19 cellular contexts compared by ENCODE assay signal in the genomic region with DNA sequence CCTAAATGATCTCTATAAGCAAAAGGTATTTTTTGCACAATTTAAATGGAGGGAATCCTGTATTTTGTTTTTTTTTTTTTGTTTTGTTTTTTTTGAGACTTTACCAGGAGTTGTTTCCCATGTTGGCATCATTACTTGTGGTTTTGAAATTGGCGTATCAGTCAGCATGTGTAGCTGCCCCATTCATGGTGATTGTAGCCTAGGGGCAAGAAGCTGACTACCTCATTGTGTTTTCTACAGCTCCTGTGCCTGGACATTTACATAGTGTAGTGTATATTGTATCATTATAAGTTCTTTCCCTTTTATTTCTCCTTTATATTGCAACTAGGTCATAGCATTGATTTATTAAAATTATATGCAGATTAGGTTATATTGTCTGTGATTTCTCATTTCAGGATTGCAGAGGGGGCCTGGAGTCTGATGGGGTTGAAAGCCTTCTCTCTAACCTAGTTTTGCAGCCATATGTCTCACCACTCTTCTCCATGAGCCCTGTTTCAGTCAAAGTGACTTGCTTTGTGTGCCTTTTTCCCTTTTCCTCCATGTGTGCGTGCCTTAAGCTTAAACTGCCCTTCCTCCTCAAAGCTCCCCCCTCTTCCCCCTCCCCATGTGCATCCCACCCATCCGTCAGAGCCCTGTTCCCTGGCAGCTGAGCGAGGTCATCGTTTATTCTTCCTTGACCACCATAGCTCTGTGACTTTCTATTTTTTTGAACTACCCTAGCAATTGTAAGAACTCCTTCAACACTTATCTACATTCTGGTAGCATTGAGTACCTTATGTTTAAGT. TPM values are rescaled to one million over a fixed set of nuclear protein-coding genes. Genes with fewer than 3 reads are reported as not detected.
DNase-seq lines count a peak whose midpoint lies in the region; ATAC-seq and TF ChIP-seq lines count a peak whose summit lies in the region.
"Had no signal": no experiment of that assay in that cellular context is flagged by ENCODE, and none has a peak within 500 bp of the region (broad histone marks: within the 10 kb centered on the region; RNA-seq: fewer than 3 reads in every experiment).

No MANE protein-coding gene starts in this region.

- CTCF ChIA-PET in mammary epithelial cell (lab: Charles Lee; ENCODE audit: low non-redundant PET) (interaction anchor here (0.5 kb wide), 1 partner anchor 60 kb away, joined by 3 read pairs; no protein-coding TSS in a partner anchor), OCI-LY7 (lab: Charles Lee; ENCODE audit: unreplicated experiment) (no interaction called here)

- H4K20me1 ChIP-seq in mammary epithelial cell (ENCODE audit: insufficient read depth, low read length) (no peaks in the 10 kb centered on the region), OCI-LY7 (ENCODE audit: insufficient read depth, low read length) (no peaks in the 10 kb centered on the region)

- no peak overlapping the region for H3K4me3 ChIP-seq in mammary epithelial cell (replicated peaks in 1 of 3; ENCODE audit: insufficient read depth in 1 of 3, low read depth in 2 of 3, low read length in 3 of 3)
- no peak overlapping the region for H3K4me3 ChIP-seq in mesodermal cell (ENCODE audit: extremely low read depth, insufficient read depth, low read length, poor library complexity, severe bottlenecking)
- H3K4me3 ChIP-seq in OCI-LY7 (ENCODE audit: low read depth, low read length, poor library complexity, severe bottlenecking) = no peak overlapping the region
- H3K4me3 ChIP-seq: sigmoid colon, uterus had no signal

- H3K4me2 ChIP-seq in mammary epithelial cell (ENCODE audit: insufficient read depth, low read depth, low read length) (no peak overlapping the region), OCI-LY7 (ENCODE audit: low read length) (no peak overlapping the region)

- H2AFZ ChIP-seq in mammary epithelial cell (ENCODE audit: low read depth, low read length) (no peak overlapping the region), OCI-LY7 (ENCODE audit: low read length) (no peak overlapping the region)

- no peaks in the 10 kb centered on the region for H3K9me3 ChIP-seq in mammary epithelial cell (replicated peaks; ENCODE audit: insufficient read depth, low read length)
- no peaks in the 10 kb centered on the region for H3K9me3 ChIP-seq in mesodermal cell (ENCODE audit: control insufficient read depth, low read length)
- no peaks in the 10 kb centered on the region for H3K9me3 ChIP-seq in OCI-LY7 (ENCODE audit: low read length)
- H3K9me3 ChIP-seq: sigmoid colon had no signal

- BruUV-seq in mammary epithelial cell (replicated peaks; lab: Mats Ljungman, UMichigan) = no TSS peak
- no TSS peak for BruUV-seq in OCI-LY7 (replicated peaks; lab: Mats Ljungman, UMichigan)

- no peaks in the 10 kb centered on the region for H3K36me3 ChIP-seq in mammary epithelial cell (ENCODE audit: insufficient read depth, low read length)
- H3K36me3 ChIP-seq in mesodermal cell (ENCODE audit: control insufficient read depth, insufficient read depth, low read length) = peaks cover 17% of the 10 kb centered on the region
- no peaks in the 10 kb centered on the region for H3K36me3 ChIP-seq in OCI-LY7 (ENCODE audit: insufficient read depth, low read length)
- H3K36me3 ChIP-seq: sigmoid colon, uterus had no signal

- no peak for ATAC-seq in GM21526 (IDR thresholded peaks at IDR 0.05; ENCODE audit: low FRiP score, unreplicated experiment)

- no peak overlapping the region for H3K9ac ChIP-seq in mammary epithelial cell (ENCODE audit: insufficient read depth, low read length)

- no peak overlapping the region for H3K27ac ChIP-seq in mammary epithelial cell (ENCODE audit: insufficient read depth, low read depth, low read length)
- H3K27ac ChIP-seq in mesodermal cell (ENCODE audit: low read depth, low read length, severe bottlenecking) = peak overlapping the region; percentile 75
- H3K27ac ChIP-seq in OCI-LY7 (ENCODE audit: low read depth, low read length, poor library complexity, severe bottlenecking) = no peak overlapping the region
- H3K27ac ChIP-seq: uterus had no signal

- intact Hi-C loops in mammary epithelial cell (cut with micrococcal nuclease) = loop anchor here (5.0 kb wide), 1 partner anchor 86 kb away; no protein-coding TSS in a partner anchor
- intact Hi-C loops in OCI-LY7 (cut with micrococcal nuclease; ENCODE audit: unreplicated experiment) = no loop called here

- in situ Hi-C loops in mammary epithelial cell (cut with MboI; ENCODE audit: low sequenced_read_pairs in 2 of 2) = no loop called here

- no peaks in the 10 kb centered on the region for H3K9me2 ChIP-seq in OCI-LY7 (ENCODE audit: insufficient read depth, low read length)

- peak; percentile 84 for DNase-seq in EL
- peak; percentile 80 for DNase-seq in NCI-H1048 (lab: John Stamatoyannopoulos, UW)
- peak; percentile 90 for DNase-seq in mammary epithelial cell
- DNase-seq in NCI-H187 treated with DMSO at 0.1 percent for 48 hours (lab: John Stamatoyannopoulos, UW) = no peak
- no peak for DNase-seq in GM20000 (ENCODE audit: low spot score)
- no peak for DNase-seq in OCI-LY7 (ENCODE audit: low spot score)
- DNase-seq: activated CD4-positive, alpha-beta T cell treated with anti-CD3 and anti-CD28 coated beads, Interleukin-2, amount 10 ng/mL, durations not matched to agents 24 days and 14 days; activated CD8-positive, alpha-beta memory T cell treated with anti-CD3 and anti-CD28 coated beads, Interleukin-2, amount 50 U/mL, for 48 hours; activated effector memory CD4-positive, alpha-beta T cell treated with anti-CD3 and anti-CD28 coated beads, Interleukin-2, amount 50 U/mL, for 16 hours; amniotic stem cell; left ventricle myocardium superior; NCI-H1436; NCI-H2171 treated with DMSO at 0.1 percent for 48 hours; nucleus accumbens; sigmoid colon; stimulated activated CD4-positive, alpha-beta T cell treated with anti-CD3 and anti-CD28 coated beads, Interleukin-2, amount 100 ng/mL, for 24 hours; uterus had no signal

- 79% methylated on average over 5 of the region's 5 CpGs for WGBS in mammary epithelial cell (ENCODE audit: low coverage, missing lambda C conversion rate)
- 71 to 83% methylated on average over 1 to 5 of the region's 5 CpGs for WGBS in mesodermal cell (ENCODE audit: insufficient coverage in 2 of 2), 2 experiments

- H3K4me1 ChIP-seq in mammary epithelial cell (ENCODE audit: insufficient read depth, low read length) (peaks cover 45% of the 10 kb centered on the region), mesodermal cell (ENCODE audit: control insufficient read depth, insufficient read depth, low read length, poor library complexity, severe bottlenecking) (peaks cover 54% of the 10 kb centered on the region), OCI-LY7 (ENCODE audit: insufficient read depth, low read length, poor library complexity, severe bottlenecking) (no peaks in the 10 kb centered on the region)

- dilution Hi-C loops in mammary epithelial cell (cut with HindIII; ENCODE audit: low sequenced_read_pairs) = no loop called here

- no peaks in the 10 kb centered on the region for H3K27me3 ChIP-seq in mammary epithelial cell (ENCODE audit: insufficient read depth, low read length)
- H3K27me3 ChIP-seq: sigmoid colon, uterus had no signal

- TF ChIP-seq CTCF in mammary epithelial cell (conservative IDR thresholded peaks at IDR 0.05 in 1 of 2, IDR thresholded peaks at IDR 0.05 in 1 of 2; ENCODE audit: extremely low read depth in 1 of 2, insufficient read depth in 1 of 2, low read depth in 1 of 2, low read length in 2 of 2) = no peak
- TF ChIP-seq CTCF in GM20000 (IDR thresholded peaks at IDR 0.05; ENCODE audit: extremely low read depth, missing control alignments) = no peak
- TF ChIP-seq CTCF in OCI-LY7 (conservative IDR thresholded peaks at IDR 0.05; ENCODE audit: low read length) = no peak

- peaks cover 88% of the 10 kb centered on the region for H3K79me2 ChIP-seq in mammary epithelial cell (ENCODE audit: insufficient read depth, low read length)
- no peaks in the 10 kb centered on the region for H3K79me2 ChIP-seq in OCI-LY7 (ENCODE audit: insufficient read depth, low read depth, low read length)

- POLR2A ChIA-PET in OCI-LY7 (lab: Charles Lee) = interaction anchor here (0.8 kb wide), 1 partner anchor 10 kb away, joined by 3 read pairs; no protein-coding TSS in a partner anchor

RNA-seq across cellular contexts. Expression of a gene that starts 24.7 kb away (rescaled TPM):
- total RNA-seq in mammary epithelial cell (10 to 100 TPM; 42.0 to 48.8 TPM), OCI-LY7 (2022) (0.55 and 1.0 TPM in 2 replicates)
- 5.6 TPM for polyA plus RNA-seq in mammary epithelial cell
- 61.9 TPM for polyA minus RNA-seq in mammary epithelial cell
- polyA plus RNA-seq in mesodermal cell (2013, experiment 1 of 2) = 19.8 TPM
- 20.1 TPM for polyA plus RNA-seq in mesodermal cell (2013, experiment 2 of 2)
- total RNA-seq in OCI-LY7 (2014; rRNA removed; shearing (Covaris generic)) = 0.05 and 0.06 TPM in 2 replicates

Comparison
In these comparisons a context has a peak if more than half of its experiments do, and no peak if none do; other contexts are left out.
1. DNase-seq: peak in EL (single experiment), NCI-H1048 (single experiment) and mammary epithelial cell (single experiment); none in NCI-H187 treated with DMSO at 0.1 percent for 48 hours (single experiment), GM20000 (single experiment) and OCI-LY7 (single experiment).
2. RNA of a gene that starts 24.7 kb away (total RNA-seq): 42.0 to 48.8 TPM in mammary epithelial cell; 0.05 to 1.0 TPM in OCI-LY7; every median in the first group is over 10 times any median in the second.